In the genomic region with DNA sequence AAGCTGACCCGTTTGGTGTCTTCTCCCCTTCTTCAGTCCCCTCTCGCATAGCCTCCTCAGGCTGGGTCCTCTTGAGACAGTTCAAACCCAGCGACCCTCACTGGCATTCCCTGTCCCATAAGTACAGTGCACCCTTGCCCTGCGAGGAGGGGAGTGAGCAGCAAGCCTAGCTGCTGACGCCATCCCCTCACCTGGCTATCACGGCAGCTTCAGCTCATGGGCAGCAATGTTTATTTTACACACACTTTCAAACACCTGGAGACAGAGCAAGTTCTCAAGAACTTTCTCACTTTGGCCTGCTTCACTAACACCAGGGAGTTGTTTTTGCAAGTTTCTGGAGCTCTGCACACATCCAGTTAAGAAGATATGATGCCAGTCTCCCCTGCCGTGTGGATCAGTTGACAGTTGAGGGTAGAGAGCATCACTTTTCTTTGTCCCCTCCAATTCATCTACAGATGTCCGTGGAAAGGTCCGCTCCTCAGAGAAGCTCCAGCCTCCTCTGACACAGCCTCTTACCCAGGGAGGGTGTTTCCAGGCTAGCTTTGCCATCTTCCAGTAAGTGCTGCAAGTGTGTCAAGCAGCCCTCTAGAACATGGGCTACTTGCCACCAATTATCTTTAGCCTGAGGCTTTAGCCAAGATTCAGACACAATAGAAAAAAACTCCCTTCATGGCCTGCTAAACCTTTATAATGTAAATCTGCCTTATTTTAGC, we compare ENCODE assay signal across 11 cellular contexts.
"Had no signal": no experiment of that assay in that cellular context is flagged by ENCODE, and none has a peak within 500 bp of the region (broad histone marks: within the 10 kb centered on the region; RNA-seq: fewer than 3 reads in every experiment).

No MANE protein-coding gene starts in this region.

- H3K4me3 ChIP-seq: esophagus squamous epithelium, gastroesophageal sphincter, transverse colon had no signal

- FAIRE-seq: colon, keratinocyte, small intestine had no signal

- DNase-seq: activated CD4-positive, alpha-beta T cell treated with anti-CD3 and anti-CD28 coated beads, Interleukin-2, amount 50 U/mL, for 1 hour; activated effector memory CD4-positive, alpha-beta T cell treated with Interleukin-2 at 50 U/mL for 16 hours; activated T-cell treated with anti-CD3 and anti-CD28 coated beads, Interleukin-2, amount 50 U/mL, for 1 hour; esophagus squamous epithelium; retina; small intestine; T-helper 17 cell; transverse colon had no signal

- H3K27ac ChIP-seq: esophagus squamous epithelium, gastroesophageal sphincter, transverse colon had no signal

- ATAC-seq: gastroesophageal sphincter, T-helper 17 cell had no signal

- H3K36me3 ChIP-seq: esophagus squamous epithelium, gastroesophageal sphincter, transverse colon had no signal

- H3K4me1 ChIP-seq: esophagus squamous epithelium, gastroesophageal sphincter, transverse colon had no signal

- H3K9me3 ChIP-seq: esophagus squamous epithelium, gastroesophageal sphincter, transverse colon had no signal
